In the genomic region with DNA sequence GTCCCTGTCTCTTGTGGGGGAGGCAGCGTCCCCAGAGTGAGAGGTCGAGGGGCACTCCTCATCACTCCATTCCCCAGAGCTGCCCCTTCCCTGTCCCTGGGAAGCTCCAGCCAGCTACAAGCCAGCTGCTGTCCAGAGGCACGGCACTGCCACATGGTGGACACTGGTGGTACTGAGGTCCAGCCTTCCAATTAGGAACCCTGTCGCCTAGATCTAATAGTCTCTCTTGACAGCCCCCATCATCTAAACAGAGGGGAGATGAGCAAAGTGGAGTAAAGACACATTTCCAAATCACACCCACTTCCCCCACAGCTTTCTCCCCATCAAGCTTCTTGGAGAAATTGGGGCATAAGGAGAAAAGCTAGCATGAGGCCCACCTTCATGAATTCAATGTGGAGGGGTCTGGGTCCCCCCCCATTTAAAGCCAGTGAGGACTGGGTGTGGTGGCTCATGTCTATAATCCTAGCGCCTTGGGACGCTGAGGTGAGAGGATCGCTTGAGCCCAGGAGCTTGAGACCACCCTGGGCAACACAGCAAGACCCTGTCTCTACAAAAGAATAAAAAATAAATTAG, we compare ENCODE assay signal across 1 cellular context.
A peak's percentile ranks its signal among the peaks of the same experiment; 100 is the strongest.
TF ChIP-seq lines count a peak whose summit lies in the region.

No MANE protein-coding gene starts in this region.

TF ChIP-seq in K562, 482 proteins besides CTCF, POLR2A, EP300 and RAD21 (continued from another document):
- TF ChIP-seq, protein P1, sequence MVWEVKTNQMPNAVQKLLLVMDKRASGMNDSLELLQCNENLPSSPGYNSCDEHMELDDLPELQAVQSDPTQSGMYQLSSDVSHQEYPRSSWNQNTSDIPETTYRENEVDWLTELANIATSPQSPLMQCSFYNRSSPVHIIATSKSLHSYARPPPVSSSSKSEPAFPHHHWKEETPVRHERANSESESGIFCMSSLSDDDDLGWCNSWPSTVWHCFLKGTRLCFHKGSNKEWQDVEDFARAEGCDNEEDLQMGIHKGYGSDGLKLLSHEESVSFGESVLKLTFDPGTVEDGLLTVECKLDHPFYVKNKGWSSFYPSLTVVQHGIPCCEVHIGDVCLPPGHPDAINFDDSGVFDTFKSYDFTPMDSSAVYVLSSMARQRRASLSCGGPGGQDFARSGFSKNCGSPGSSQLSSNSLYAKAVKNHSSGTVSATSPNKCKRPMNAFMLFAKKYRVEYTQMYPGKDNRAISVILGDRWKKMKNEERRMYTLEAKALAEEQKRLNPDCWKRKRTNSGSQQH (CRISPR knock-in tag; IDR thresholded peaks at IDR 0.05), result no peak
- TF ChIP-seq, protein P2, sequence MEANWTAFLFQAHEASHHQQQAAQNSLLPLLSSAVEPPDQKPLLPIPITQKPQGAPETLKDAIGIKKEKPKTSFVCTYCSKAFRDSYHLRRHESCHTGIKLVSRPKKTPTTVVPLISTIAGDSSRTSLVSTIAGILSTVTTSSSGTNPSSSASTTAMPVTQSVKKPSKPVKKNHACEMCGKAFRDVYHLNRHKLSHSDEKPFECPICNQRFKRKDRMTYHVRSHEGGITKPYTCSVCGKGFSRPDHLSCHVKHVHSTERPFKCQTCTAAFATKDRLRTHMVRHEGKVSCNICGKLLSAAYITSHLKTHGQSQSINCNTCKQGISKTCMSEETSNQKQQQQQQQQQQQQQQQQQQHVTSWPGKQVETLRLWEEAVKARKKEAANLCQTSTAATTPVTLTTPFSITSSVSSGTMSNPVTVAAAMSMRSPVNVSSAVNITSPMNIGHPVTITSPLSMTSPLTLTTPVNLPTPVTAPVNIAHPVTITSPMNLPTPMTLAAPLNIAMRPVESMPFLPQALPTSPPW (CRISPR knock-in tag; IDR thresholded peaks at IDR 0.05), result peak; percentile 46
- TF ChIP-seq ESRRB (CRISPR knock-in tag; IDR thresholded peaks at IDR 0.05; ENCODE audit: borderline replicate concordance) (no peak), TCF3 (CRISPR knock-in tag; IDR thresholded peaks at IDR 0.05) (0 out of 2 replicates have a peak, but pooled peaks have one; percentile 4), TBP (optimal IDR thresholded peaks at IDR 0.05; ENCODE audit: low read depth, low read length) (no peak), ELF1 (tag; IDR thresholded peaks at IDR 0.05) (no peak), RCOR1 (IDR thresholded peaks at IDR 0.05; ENCODE audit: borderline replicate concordance in 1 of 2, low read depth in 2 of 2, low read length in 2 of 2) (0 out of 4 replicates have a peak, but pooled peaks of 1 of the 2 experiments have one; percentile 37), ZNF717 (CRISPR knock-in tag; IDR thresholded peaks at IDR 0.05) (no peak), PHF8 (IDR thresholded peaks at IDR 0.05; ENCODE audit: borderline replicate concordance, low read length) (no peak), ZNF584 (CRISPR knock-in tag; IDR thresholded peaks at IDR 0.05; ENCODE audit: low read depth) (no peak), TSC22D4 (tag; IDR thresholded peaks at IDR 0.05) (no peak), L3MBTL2 (IDR thresholded peaks at IDR 0.05) (peak; percentile 73), NCOA2 (IDR thresholded peaks at IDR 0.05; ENCODE audit: partially characterized antibody in 2 of 2) (no peak), HCFC1 (IDR thresholded peaks at IDR 0.05; ENCODE audit: low read depth, low read length) (peak; percentile 21; the same call in 1 of the 2 replicates), ZBTB7A (IDR thresholded peaks at IDR 0.05; ENCODE audit: borderline replicate concordance, control insufficient read depth, low read depth, low read length) (0 out of 2 replicates have a peak, but pooled peaks have one; percentile 3), MED1 (CRISPR knock-in tag; IDR thresholded peaks at IDR 0.05; ENCODE audit: borderline replicate concordance) (no peak), MTA3 (IDR thresholded peaks at IDR 0.05; ENCODE audit: borderline replicate concordance) (no peak), ZNF175 (CRISPR knock-in tag; IDR thresholded peaks at IDR 0.05; ENCODE audit: low read depth) (no peak), ZNF444 (CRISPR knock-in tag; IDR thresholded peaks at IDR 0.05) (no peak), ZFP36 (IDR thresholded peaks at IDR 0.05; ENCODE audit: low read depth, low read length, partially characterized antibody) (no peak), MAZ (CRISPR knock-in tag; conservative IDR thresholded peaks at IDR 0.05 in 1 of 2, IDR thresholded peaks at IDR 0.05 in 1 of 2) (peak in 1 of 2 experiments; percentile 69; a peak in 2 of 4 replicates)
- TF ChIP-seq, protein P3, sequence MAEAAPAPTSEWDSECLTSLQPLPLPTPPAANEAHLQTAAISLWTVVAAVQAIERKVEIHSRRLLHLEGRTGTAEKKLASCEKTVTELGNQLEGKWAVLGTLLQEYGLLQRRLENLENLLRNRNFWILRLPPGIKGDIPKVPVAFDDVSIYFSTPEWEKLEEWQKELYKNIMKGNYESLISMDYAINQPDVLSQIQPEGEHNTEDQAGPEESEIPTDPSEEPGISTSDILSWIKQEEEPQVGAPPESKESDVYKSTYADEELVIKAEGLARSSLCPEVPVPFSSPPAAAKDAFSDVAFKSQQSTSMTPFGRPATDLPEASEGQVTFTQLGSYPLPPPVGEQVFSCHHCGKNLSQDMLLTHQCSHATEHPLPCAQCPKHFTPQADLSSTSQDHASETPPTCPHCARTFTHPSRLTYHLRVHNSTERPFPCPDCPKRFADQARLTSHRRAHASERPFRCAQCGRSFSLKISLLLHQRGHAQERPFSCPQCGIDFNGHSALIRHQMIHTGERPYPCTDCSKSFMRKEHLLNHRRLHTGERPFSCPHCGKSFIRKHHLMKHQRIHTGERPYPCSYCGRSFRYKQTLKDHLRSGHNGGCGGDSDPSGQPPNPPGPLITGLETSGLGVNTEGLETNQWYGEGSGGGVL (CRISPR knock-in tag; IDR thresholded peaks at IDR 0.05), result no peak
- TF ChIP-seq, protein P4, sequence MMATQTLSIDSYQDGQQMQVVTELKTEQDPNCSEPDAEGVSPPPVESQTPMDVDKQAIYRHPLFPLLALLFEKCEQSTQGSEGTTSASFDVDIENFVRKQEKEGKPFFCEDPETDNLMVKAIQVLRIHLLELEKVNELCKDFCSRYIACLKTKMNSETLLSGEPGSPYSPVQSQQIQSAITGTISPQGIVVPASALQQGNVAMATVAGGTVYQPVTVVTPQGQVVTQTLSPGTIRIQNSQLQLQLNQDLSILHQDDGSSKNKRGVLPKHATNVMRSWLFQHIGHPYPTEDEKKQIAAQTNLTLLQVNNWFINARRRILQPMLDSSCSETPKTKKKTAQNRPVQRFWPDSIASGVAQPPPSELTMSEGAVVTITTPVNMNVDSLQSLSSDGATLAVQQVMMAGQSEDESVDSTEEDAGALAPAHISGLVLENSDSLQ (IDR thresholded peaks at IDR 0.05), result peak; percentile 35; the same call in 1 of the 2 replicates
- TF ChIP-seq, protein P5, sequence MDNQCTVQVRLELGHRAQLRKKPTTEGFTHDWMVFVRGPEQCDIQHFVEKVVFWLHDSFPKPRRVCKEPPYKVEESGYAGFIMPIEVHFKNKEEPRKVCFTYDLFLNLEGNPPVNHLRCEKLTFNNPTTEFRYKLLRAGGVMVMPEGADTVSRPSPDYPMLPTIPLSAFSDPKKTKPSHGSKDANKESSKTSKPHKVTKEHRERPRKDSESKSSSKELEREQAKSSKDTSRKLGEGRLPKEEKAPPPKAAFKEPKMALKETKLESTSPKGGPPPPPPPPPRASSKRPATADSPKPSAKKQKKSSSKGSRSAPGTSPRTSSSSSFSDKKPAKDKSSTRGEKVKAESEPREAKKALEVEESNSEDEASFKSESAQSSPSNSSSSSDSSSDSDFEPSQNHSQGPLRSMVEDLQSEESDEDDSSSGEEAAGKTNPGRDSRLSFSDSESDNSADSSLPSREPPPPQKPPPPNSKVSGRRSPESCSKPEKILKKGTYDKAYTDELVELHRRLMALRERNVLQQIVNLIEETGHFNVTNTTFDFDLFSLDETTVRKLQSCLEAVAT (IDR thresholded peaks at IDR 0.05), result no peak
- TF ChIP-seq, protein P6, sequence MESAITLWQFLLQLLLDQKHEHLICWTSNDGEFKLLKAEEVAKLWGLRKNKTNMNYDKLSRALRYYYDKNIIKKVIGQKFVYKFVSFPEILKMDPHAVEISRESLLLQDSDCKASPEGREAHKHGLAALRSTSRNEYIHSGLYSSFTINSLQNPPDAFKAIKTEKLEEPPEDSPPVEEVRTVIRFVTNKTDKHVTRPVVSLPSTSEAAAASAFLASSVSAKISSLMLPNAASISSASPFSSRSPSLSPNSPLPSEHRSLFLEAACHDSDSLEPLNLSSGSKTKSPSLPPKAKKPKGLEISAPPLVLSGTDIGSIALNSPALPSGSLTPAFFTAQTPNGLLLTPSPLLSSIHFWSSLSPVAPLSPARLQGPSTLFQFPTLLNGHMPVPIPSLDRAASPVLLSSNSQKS (CRISPR knock-in tag; IDR thresholded peaks at IDR 0.05), result no peak
